In the genomic region with DNA sequence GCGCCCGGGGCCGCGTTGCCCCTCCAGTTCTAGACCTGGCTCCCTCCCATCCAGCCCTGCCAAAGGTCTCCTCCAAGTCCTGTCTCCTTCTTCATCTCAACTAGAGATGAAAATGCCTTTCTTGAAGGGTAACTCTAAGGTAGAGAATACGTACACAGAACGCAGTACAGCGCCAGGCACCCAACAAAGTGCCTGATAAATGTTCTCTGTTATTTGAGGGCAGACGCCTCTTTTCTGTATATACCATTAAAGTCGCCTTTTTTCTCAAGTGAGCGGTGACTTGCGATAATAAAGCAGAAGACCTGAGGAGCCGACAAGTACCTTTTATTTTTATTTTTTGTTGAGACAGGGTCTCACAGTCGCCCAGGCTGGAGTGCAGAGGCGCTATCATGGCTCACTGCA, we compare ENCODE assay signal across 8 cellular contexts. TPM values are rescaled to one million over a fixed set of nuclear protein-coding genes. Genes with fewer than 3 reads are reported as not detected.
DNase-seq lines count a peak whose midpoint lies in the region; ATAC-seq, FAIRE-seq and TF ChIP-seq lines count a peak whose summit lies in the region.

No MANE protein-coding gene starts in this region.

- ATAC-seq in HepG2 (no peak), thoracic aorta (ENCODE audit: insufficient number of reproducible peaks, low FRiP score, low read depth) (peak; percentile 82), HG02970 (IDR thresholded peaks at IDR 0.05; ENCODE audit: low FRiP score, unreplicated experiment) (no peak), HG02588 (IDR thresholded peaks at IDR 0.05; ENCODE audit: unreplicated experiment) (no peak), sciatic nerve (no peak)

- POLR2A ChIA-PET in HepG2 (lab: Yijun Ruan, JAX) = interaction anchor here (1.1 to 2.0 kb wide), 3 partner anchors 13 to 56 kb away, joined by 3 to 13 read pairs (median 8); a partner anchor contains a TSS

- H3K4me1 Mint-ChIP-seq in activated CD4-positive, alpha-beta T cell treated with anti-CD3 and anti-CD28 coated beads, Interleukin-2, amount 10 ng/mL, durations not matched to agents 24 days and 14 days = peaks cover 18% of the 10 kb centered on the region

- BruUV-seq in HepG2 (replicated peaks; lab: Mats Ljungman, UMichigan) = no TSS peak

- TF ChIP-seq EP300 in HepG2 (IDR thresholded peaks at IDR 0.05; ENCODE audit: low read depth in 2 of 2, low read length in 2 of 2) = no peak
- no peak for TF ChIP-seq EP300 in HepG2 (CRISPR knock-in tag; IDR thresholded peaks at IDR 0.05; ENCODE audit: borderline replicate concordance)

- CTCF ChIA-PET in HepG2 (lab: Yijun Ruan, JAX; ENCODE audit: low intra/inter-chr PET ratio, low total read pairs) = no interaction called here

- H3K36me3 Mint-ChIP-seq in activated CD4-positive, alpha-beta T cell treated with anti-CD3 and anti-CD28 coated beads, Interleukin-2, amount 10 ng/mL, durations not matched to agents 24 days and 14 days (ENCODE audit: low read depth) = no peaks in the 10 kb centered on the region

- 64% methylated on average over 14 of the region's 14 CpGs for WGBS in HepG2 (ENCODE audit: low lambda C conversion rate)

- H4K20me1 ChIP-seq in HepG2 (ENCODE audit: insufficient read depth, low read length) = no peaks in the 10 kb centered on the region

- intact Hi-C loops in activated CD4-positive, alpha-beta T cell treated with anti-CD3 and anti-CD28 coated beads, Interleukin-2, amount 10 ng/mL, durations not matched to agents 24 days and 14 days (cut with micrococcal nuclease) = loop anchor here (1.0 to 5.0 kb wide), 3 partner anchors 17 to 92 kb away; a partner anchor contains a TSS
- intact Hi-C loops in HepG2 (cut with micrococcal nuclease; ENCODE audit: unreplicated experiment) = loop anchor here (2.0 kb wide), 1 partner anchor 18 kb away; a partner anchor contains a TSS
- intact Hi-C loops in sciatic nerve (cut with DNase I) = no loop called here

- FAIRE-seq in HepG2 (lab: Jason Lieb, UNC) = no peak

- TF ChIP-seq POLR2A in HepG2 (IDR thresholded peaks at IDR 0.05; ENCODE audit: insufficient read depth in 1 of 2, low read depth in 2 of 2, low read length in 2 of 2) = no peak

- H3K9ac ChIP-seq in adipocyte (ENCODE audit: low read length) = peak overlapping the region; percentile 98
- H3K9ac ChIP-seq in HepG2 (ENCODE audit: insufficient read depth, low read depth, low read length) = peak overlapping the region; percentile 92; the same call in 1 of the 2 replicates

- H3K36me3 ChIP-seq in adipocyte (ENCODE audit: control insufficient read depth, insufficient read depth, low read length, severe bottlenecking) = peaks cover 4% of the 10 kb centered on the region
- no peaks in the 10 kb centered on the region; a peak in 1 of 5 replicates for H3K36me3 ChIP-seq in HepG2 (replicated peaks in 1 of 2; ENCODE audit: control insufficient read depth in 1 of 2, insufficient read depth in 2 of 2, low read length in 2 of 2)
- no peaks in the 10 kb centered on the region for H3K36me3 ChIP-seq in thoracic aorta

- in situ Hi-C loops in HepG2 (cut with HindIII; ENCODE audit: extremely low pct_ligation_motif_present, low pct_unique_long_range_greater_than_20kb) = no loop called here

- no peaks in the 10 kb centered on the region for H3K9me3 Mint-ChIP-seq in activated CD4-positive, alpha-beta T cell treated with anti-CD3 and anti-CD28 coated beads, Interleukin-2, amount 10 ng/mL, durations not matched to agents 24 days and 14 days

- H3K4me3 ChIP-seq in adipocyte (ENCODE audit: low read length) (peak overlapping the region; percentile 92), HepG2 (replicated peaks in 1 of 3; ENCODE audit: insufficient read depth in 1 of 3, low read depth in 2 of 3, low read length in 3 of 3) (peak overlapping the region; percentile 78 to 94 (median 90); a peak in 5 of 6 replicates), thoracic aorta (peak overlapping the region; percentile 91)

- H3K4me2 ChIP-seq in HepG2 (ENCODE audit: low read depth, low read length) = peak overlapping the region; percentile 90

- no peak overlapping the region for H2AFZ ChIP-seq in HepG2 (ENCODE audit: low read length)

- H3K27ac ChIP-seq in HepG2 (ENCODE audit: extremely low read length, insufficient read depth, low read length) = peak overlapping the region; percentile 93
- peak overlapping the region; percentile 97 to 98 for H3K27ac ChIP-seq in thoracic aorta

- H3K4me3 Mint-ChIP-seq in activated CD4-positive, alpha-beta T cell treated with anti-CD3 and anti-CD28 coated beads, Interleukin-2, amount 10 ng/mL, durations not matched to agents 24 days and 14 days = peak overlapping the region; percentile 84

- no peaks in the 10 kb centered on the region for H3K9me3 ChIP-seq in adipocyte (ENCODE audit: control insufficient read depth, low read length)
- no peaks in the 10 kb centered on the region for H3K9me3 ChIP-seq in HepG2 (ENCODE audit: low read length)
- no peaks in the 10 kb centered on the region for H3K9me3 ChIP-seq in thoracic aorta

- H3K4me1 ChIP-seq in adipocyte (ENCODE audit: control insufficient read depth, insufficient read depth, low read length) = peaks cover 31% of the 10 kb centered on the region
- H3K4me1 ChIP-seq in HepG2 (ENCODE audit: insufficient read depth, low read length) = peaks cover 31% of the 10 kb centered on the region
- peaks cover 22 to 44% of the 10 kb centered on the region in 2 donors for H3K4me1 ChIP-seq in thoracic aorta (ENCODE audit: control insufficient read depth in 1 of 2, low read depth in 2 of 2)

- no peaks in the 10 kb centered on the region for H3K27me3 Mint-ChIP-seq in activated CD4-positive, alpha-beta T cell treated with anti-CD3 and anti-CD28 coated beads, Interleukin-2, amount 10 ng/mL, durations not matched to agents 24 days and 14 days

- H3K27me3 ChIP-seq in adipocyte (replicated peaks; ENCODE audit: control insufficient read depth, insufficient read depth, low read length) (no peaks in the 10 kb centered on the region), HepG2 (ENCODE audit: control insufficient read depth in 1 of 2, insufficient read depth in 2 of 2, low read length in 2 of 2) (no peaks in the 10 kb centered on the region; a peak in 2 of 5 replicates), thoracic aorta (replicated peaks; ENCODE audit: insufficient read depth) (no peaks in the 10 kb centered on the region)

- no peak for TF ChIP-seq RAD21 in HepG2 (CRISPR knock-in tag; IDR thresholded peaks at IDR 0.05)

- peak overlapping the region; percentile 81 for H3K27ac Mint-ChIP-seq in activated CD4-positive, alpha-beta T cell treated with anti-CD3 and anti-CD28 coated beads, Interleukin-2, amount 10 ng/mL, durations not matched to agents 24 days and 14 days

- peaks cover 2% of the 10 kb centered on the region for H3K79me2 ChIP-seq in HepG2 (ENCODE audit: insufficient read depth, low read length)

- TF ChIP-seq CTCF in HepG2 (CRISPR knock-in tag; IDR thresholded peaks at IDR 0.05) (no peak), thoracic aorta (IDR thresholded peaks at IDR 0.05) (no peak)

- DNase-seq in activated CD4-positive, alpha-beta T cell treated with anti-CD3 and anti-CD28 coated beads, Interleukin-2, amount 10 ng/mL, durations not matched to agents 24 days and 14 days = no peak
- DNase-seq in activated CD4-positive, alpha-beta T cell treated with anti-CD3 and anti-CD28 coated beads, Interleukin-2, amount 50 U/mL, for 1 hour = no peak
- DNase-seq in adipocyte (ENCODE audit: low read depth) (no peak), HepG2 (ENCODE audit: low spot score) (no peak), thoracic aorta (ENCODE audit: low spot score) (no peak), sciatic nerve (ENCODE audit: low spot score) (no peak)

RNA-seq across cellular contexts. Expression of a gene that starts 0.8 kb away (rescaled TPM):
- 33.1 and 34.2 TPM in 2 replicates for total RNA-seq in activated CD4-positive, alpha-beta T cell treated with anti-CD3 and anti-CD28 coated beads, Interleukin-2, amount 10 ng/mL, durations not matched to agents 24 days and 14 days
- total RNA-seq in HepG2 (2016; rRNA removed; fragmentation: Illumina TruSeq; extraction: Trizol) (46.1 and 54.2 TPM in 2 replicates), thoracic aorta (100 to 1,000 TPM; 419 to 454 TPM), sciatic nerve (245 TPM)
- 26.6 and 28.3 TPM in 2 replicates for total RNA-seq in HepG2 (2016; cell fraction: cytosol; rRNA removed; fragmentation: Illumina TruSeq; extraction: Trizol; ENCODE audit: low read depth)
- total RNA-seq in HepG2 (2016; cell fraction: insoluble cytoplasmic fraction; rRNA removed; fragmentation: Illumina TruSeq; extraction: Trizol) = 34.2 and 54.9 TPM in 2 replicates
- 85.6 and 91.0 TPM in 2 replicates for total RNA-seq in HepG2 (2016; cell fraction: membrane; rRNA removed; fragmentation: Illumina TruSeq; extraction: Trizol)
- total RNA-seq in HepG2 (2016; cell fraction: nucleus; rRNA removed; fragmentation: Illumina TruSeq; extraction: Trizol) = 39.9 and 50.8 TPM in 2 replicates
- 86.2 and 119 TPM in 2 replicates for polyA plus RNA-seq in HepG2 (2011; rRNA removed)
- polyA plus RNA-seq in HepG2 (2011; cell fraction: cytosol; rRNA removed) = 84.4 and 95.4 TPM in 2 replicates
- 22.0 and 27.3 TPM in 2 replicates for polyA plus RNA-seq in HepG2 (2011; cell fraction: nucleus; rRNA removed)
- 67.7 and 77.4 TPM in 2 replicates for polyA plus RNA-seq in HepG2 (2012)
- polyA plus RNA-seq in HepG2 (2016; cell fraction: cytosol; fragmentation: Illumina TruSeq; extraction: Trizol; ENCODE audit: low read depth) = 56.8 and 61.8 TPM in 2 replicates
- 67.1 and 72.0 TPM in 2 replicates for polyA plus RNA-seq in HepG2 (2016; cell fraction: insoluble cytoplasmic fraction; fragmentation: Illumina TruSeq; extraction: Trizol; ENCODE audit: low read depth)
- 112 and 133 TPM in 2 replicates for polyA plus RNA-seq in HepG2 (2016; cell fraction: membrane; fragmentation: Illumina TruSeq; extraction: Trizol; ENCODE audit: low read depth)
- 93.0 and 101 TPM in 2 replicates for polyA plus RNA-seq in HepG2 (2016; cell fraction: nucleus; fragmentation: Illumina TruSeq; extraction: Trizol; ENCODE audit: insufficient read depth, low read depth)
- 51.0 and 179 TPM in 2 replicates for polyA minus RNA-seq in HepG2 (2011; rRNA and poly(A)+ RNA removed; ENCODE audit: low replicate concordance)
- 49.0 and 49.8 TPM in 2 replicates for polyA minus RNA-seq in HepG2 (2011; cell fraction: cytosol; rRNA and poly(A)+ RNA removed)
- 10.0 and 11.6 TPM in 2 replicates for polyA minus RNA-seq in HepG2 (2011; cell fraction: nucleus; rRNA and poly(A)+ RNA removed)

RNA-seq across cellular contexts. Expression of a gene that starts 17.7 kb away (rescaled TPM):
- 47.4 and 51.4 TPM in 2 replicates for total RNA-seq in activated CD4-positive, alpha-beta T cell treated with anti-CD3 and anti-CD28 coated beads, Interleukin-2, amount 10 ng/mL, durations not matched to agents 24 days and 14 days
- 33.0 and 67.1 TPM in 2 replicates for total RNA-seq in HepG2 (2016; rRNA removed; fragmentation: Illumina TruSeq; extraction: Trizol)
- total RNA-seq in HepG2 (2016; cell fraction: cytosol; rRNA removed; fragmentation: Illumina TruSeq; extraction: Trizol; ENCODE audit: low read depth) = 7.8 and 8.7 TPM in 2 replicates
- 35.9 and 65.9 TPM in 2 replicates for total RNA-seq in HepG2 (2016; cell fraction: insoluble cytoplasmic fraction; rRNA removed; fragmentation: Illumina TruSeq; extraction: Trizol)
- 12.8 and 15.8 TPM in 2 replicates for total RNA-seq in HepG2 (2016; cell fraction: membrane; rRNA removed; fragmentation: Illumina TruSeq; extraction: Trizol)
- 56.9 and 66.9 TPM in 2 replicates for total RNA-seq in HepG2 (2016; cell fraction: nucleus; rRNA removed; fragmentation: Illumina TruSeq; extraction: Trizol)
- 113 and 128 TPM in 2 replicates for polyA plus RNA-seq in HepG2 (2011; rRNA removed)
- polyA plus RNA-seq in HepG2 (2011; cell fraction: cytosol; rRNA removed) = 84.8 and 112 TPM in 2 replicates
- polyA plus RNA-seq in HepG2 (2011; cell fraction: nucleus; rRNA removed) = 44.6 and 56.4 TPM in 2 replicates
- 68.1 and 93.6 TPM in 2 replicates for polyA plus RNA-seq in HepG2 (2012)
- 5.5 and 5.9 TPM in 2 replicates for polyA plus RNA-seq in HepG2 (2016; cell fraction: cytosol; fragmentation: Illumina TruSeq; extraction: Trizol; ENCODE audit: low read depth)
- polyA plus RNA-seq in HepG2 (2016; cell fraction: insoluble cytoplasmic fraction; fragmentation: Illumina TruSeq; extraction: Trizol; ENCODE audit: low read depth) = 29.1 and 32.5 TPM in 2 replicates
- polyA plus RNA-seq in HepG2 (2016; cell fraction: membrane; fragmentation: Illumina TruSeq; extraction: Trizol; ENCODE audit: low read depth) = 10.1 and 10.8 TPM in 2 replicates
- polyA plus RNA-seq in HepG2 (2016; cell fraction: nucleus; fragmentation: Illumina TruSeq; extraction: Trizol; ENCODE audit: insufficient read depth, low read depth) = 67.7 and 72.3 TPM in 2 replicates
- 68.3 and 118 TPM in 2 replicates for polyA minus RNA-seq in HepG2 (2011; rRNA and poly(A)+ RNA removed; ENCODE audit: low replicate concordance)
- polyA minus RNA-seq in HepG2 (2011; cell fraction: cytosol; rRNA and poly(A)+ RNA removed) = 52.8 and 100 TPM in 2 replicates
- 33.3 and 50.8 TPM in 2 replicates for polyA minus RNA-seq in HepG2 (2011; cell fraction: nucleus; rRNA and poly(A)+ RNA removed)
- total RNA-seq in thoracic aorta = 100 to 1,000 TPM in 1 of 2 donors, 10 to 100 TPM in 1; 64.1 to 104 TPM
- total RNA-seq in sciatic nerve = 33.8 TPM

RNA-seq across cellular contexts. Expression of a gene that starts 17.7 kb away (rescaled TPM):
- total RNA-seq in activated CD4-positive, alpha-beta T cell treated with anti-CD3 and anti-CD28 coated beads, Interleukin-2, amount 10 ng/mL, durations not matched to agents 24 days and 14 days = 14.0 and 15.5 TPM in 2 replicates
- 4.4 and 5.7 TPM in 2 replicates for total RNA-seq in HepG2 (2016; rRNA removed; fragmentation: Illumina TruSeq; extraction: Trizol)
- 0.26 and 0.40 TPM in 2 replicates for total RNA-seq in HepG2 (2016; cell fraction: cytosol; rRNA removed; fragmentation: Illumina TruSeq; extraction: Trizol; ENCODE audit: low read depth)
- 4.5 and 5.9 TPM in 2 replicates for total RNA-seq in HepG2 (2016; cell fraction: insoluble cytoplasmic fraction; rRNA removed; fragmentation: Illumina TruSeq; extraction: Trizol)
- total RNA-seq in HepG2 (2016; cell fraction: membrane; rRNA removed; fragmentation: Illumina TruSeq; extraction: Trizol) = 1.4 and 1.6 TPM in 2 replicates
- 11.1 and 12.5 TPM in 2 replicates for total RNA-seq in HepG2 (2016; cell fraction: nucleus; rRNA removed; fragmentation: Illumina TruSeq; extraction: Trizol)
- 1.8 and 1.9 TPM in 2 replicates for polyA plus RNA-seq in HepG2 (2011; rRNA removed)
- 1.6 and 1.8 TPM in 2 replicates for polyA plus RNA-seq in HepG2 (2011; cell fraction: cytosol; rRNA removed)
- 5.0 and 5.7 TPM in 2 replicates for polyA plus RNA-seq in HepG2 (2011; cell fraction: nucleus; rRNA removed)
- polyA plus RNA-seq in HepG2 (2012) = 0.65 and 0.80 TPM in 2 replicates
- 0.08 and 0.10 TPM in 2 replicates for polyA plus RNA-seq in HepG2 (2016; cell fraction: cytosol; fragmentation: Illumina TruSeq; extraction: Trizol; ENCODE audit: low read depth)
- polyA plus RNA-seq in HepG2 (2016; cell fraction: insoluble cytoplasmic fraction; fragmentation: Illumina TruSeq; extraction: Trizol; ENCODE audit: low read depth) = 0.82 and 0.84 TPM in 2 replicates
- 0.21 and 0.29 TPM in 2 replicates for polyA plus RNA-seq in HepG2 (2016; cell fraction: membrane; fragmentation: Illumina TruSeq; extraction: Trizol; ENCODE audit: low read depth)
- polyA plus RNA-seq in HepG2 (2016; cell fraction: nucleus; fragmentation: Illumina TruSeq; extraction: Trizol; ENCODE audit: insufficient read depth, low read depth) = 1.8 and 2.0 TPM in 2 replicates
- polyA minus RNA-seq in HepG2 (2011; rRNA and poly(A)+ RNA removed; ENCODE audit: low replicate concordance) = 22.3 and 28.3 TPM in 2 replicates
- 6.1 and 6.3 TPM in 2 replicates for polyA minus RNA-seq in HepG2 (2011; cell fraction: cytosol; rRNA and poly(A)+ RNA removed)
- 14.9 and 19.1 TPM in 2 replicates for polyA minus RNA-seq in HepG2 (2011; cell fraction: nucleus; rRNA and poly(A)+ RNA removed)
- total RNA-seq in thoracic aorta = 10 to 100 TPM in 1 of 2 donors, 1 to 10 TPM in 1; 6.5 to 12.1 TPM
- total RNA-seq in sciatic nerve = 6.2 TPM
